ENCODE assay signal across 11 cellular contexts in the genomic region with DNA sequence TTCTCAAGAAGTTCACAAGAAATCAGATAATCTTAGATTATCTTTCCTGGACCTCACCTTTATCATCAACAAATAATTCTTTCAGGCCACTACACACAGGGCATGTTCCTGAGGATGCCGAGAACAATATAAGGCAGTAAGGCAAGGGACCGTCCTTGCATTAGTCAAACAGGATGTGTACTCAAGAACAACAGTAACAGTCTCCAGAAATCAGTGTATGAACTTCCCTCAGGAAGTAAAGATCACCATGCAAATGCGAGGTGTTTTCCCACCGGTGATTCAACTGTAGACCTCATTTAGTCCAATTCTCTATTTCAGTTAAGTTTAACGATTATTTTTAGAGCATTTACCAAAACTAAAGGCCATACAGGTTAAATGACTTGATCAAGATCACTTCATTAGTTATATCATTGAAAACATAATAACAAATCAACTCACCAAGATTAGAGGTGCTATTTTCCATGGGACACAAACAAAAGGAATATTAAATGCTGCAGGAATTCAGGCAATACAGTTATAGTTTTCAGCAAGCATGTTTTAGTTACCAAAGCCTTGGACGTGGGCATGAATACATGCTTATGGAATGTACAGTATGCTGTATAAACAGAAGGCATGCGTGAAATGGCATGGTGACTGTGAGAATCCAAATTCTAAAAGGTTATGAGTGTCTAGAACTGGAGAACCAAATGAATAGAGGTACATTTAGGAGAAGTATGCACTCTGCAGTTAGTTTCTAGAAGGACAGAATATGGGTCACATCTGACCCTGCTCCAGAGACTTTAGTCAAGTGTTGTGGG.
DNase-seq lines count a peak whose midpoint lies in the region; ATAC-seq, FAIRE-seq and TF ChIP-seq lines count a peak whose summit lies in the region.
"Had no signal": no experiment of that assay in that cellular context is flagged by ENCODE, and none has a peak within 500 bp of the region (broad histone marks: within the 10 kb centered on the region; RNA-seq: fewer than 3 reads in every experiment).

No MANE protein-coding gene starts in this region.

- no peak for DNase-seq in D721Med (ENCODE audit: insufficient read length, low spot score)
- peak; percentile 23 for DNase-seq in epithelial cell of proximal tubule (ENCODE audit: low read depth)
- DNase-seq in NCI-H1436 (lab: John Stamatoyannopoulos, UW): no peak
- DNase-seq in MM.1S: no peak
- DNase-seq in putamen (ENCODE audit: low spot score): no peak
- no peak for DNase-seq in germinal center (ENCODE audit: low spot score)
- DNase-seq: SJCRH30; stimulated activated CD4-positive, alpha-beta T cell treated with anti-CD3 and anti-CD28 coated beads, Interleukin-2, amount 100 ng/mL, for 24 hours had no signal

- H2AFZ ChIP-seq in MM.1S (ENCODE audit: low read length): no peak overlapping the region

- no peak overlapping the region for H3K4me3 ChIP-seq in epithelial cell of proximal tubule (ENCODE audit: low read depth, low read length)
- H3K4me3 ChIP-seq in MM.1S (ENCODE audit: low read length): no peak overlapping the region
- H3K4me3 ChIP-seq: SJCRH30 had no signal

- no peak overlapping the region for H3K9ac ChIP-seq in MM.1S (ENCODE audit: low read length)

- no peaks in the 10 kb centered on the region for H4K20me1 ChIP-seq in MM.1S (ENCODE audit: insufficient read depth, low read length)

- H3K9me2 ChIP-seq in MM.1S (replicated peaks; ENCODE audit: insufficient read depth, low read length): no peaks in the 10 kb centered on the region

- H3K4me2 ChIP-seq in MM.1S (ENCODE audit: low read depth, low read length): no peak overlapping the region

- FAIRE-seq in D721Med (lab: Jason Lieb, UNC): peak; percentile 77
- FAIRE-seq: endometrium had no signal

- H3K9me3 ChIP-seq in MM.1S (replicated peaks; ENCODE audit: insufficient read depth, low read length): no peaks in the 10 kb centered on the region
- H3K9me3 ChIP-seq: SJCRH30 had no signal

- H3F3A ChIP-seq in MM.1S (ENCODE audit: insufficient read depth, low read length): no peaks in the 10 kb centered on the region

- peak; percentile 40 for ATAC-seq in GM21381 (IDR thresholded peaks at IDR 0.05; ENCODE audit: unreplicated experiment)
- ATAC-seq in HG03378 (IDR thresholded peaks at IDR 0.05; ENCODE audit: unreplicated experiment): peak; percentile 58

- no peaks in the 10 kb centered on the region for H3K27me3 ChIP-seq in MM.1S (replicated peaks; ENCODE audit: insufficient read depth, low read length)
- H3K27me3 ChIP-seq: SJCRH30 had no signal

- H3K4me1 ChIP-seq in MM.1S (ENCODE audit: low read length): no peaks in the 10 kb centered on the region
- H3K4me1 ChIP-seq: SJCRH30 had no signal

- no peaks in the 10 kb centered on the region for H3K36me3 ChIP-seq in MM.1S (replicated peaks; ENCODE audit: insufficient read depth, low read length)
- H3K36me3 ChIP-seq: SJCRH30 had no signal

- no peaks in the 10 kb centered on the region for H3K79me2 ChIP-seq in MM.1S (ENCODE audit: low read length)

- TF ChIP-seq CTCF in D721Med (IDR thresholded peaks at IDR 0.05; ENCODE audit: insufficient read depth, missing control alignments) (no peak), epithelial cell of proximal tubule (conservative IDR thresholded peaks at IDR 0.05; ENCODE audit: low read depth, low read length) (no peak), MM.1S (IDR thresholded peaks at IDR 0.05; ENCODE audit: low read length) (no peak)

- H3K27ac ChIP-seq in MM.1S (ENCODE audit: low read length): no peak overlapping the region
- H3K27ac ChIP-seq: SJCRH30 had no signal
